ENCODE assay signal across 14 cellular contexts in genomic region chr18:6994719-6995430, GRCh38.
DNase-seq lines count a peak whose midpoint lies in the region; ATAC-seq and TF ChIP-seq lines count a peak whose summit lies in the region.
"Had no signal": no experiment of that assay in that cellular context is flagged by ENCODE, and none has a peak within 500 bp of the region (broad histone marks: within the 10 kb centered on the region; RNA-seq: fewer than 3 reads in every experiment).

No MANE protein-coding gene starts in this region.

- CTCF ChIA-PET in PC-3 (lab: Charles Lee): interaction anchor here (0.5 to 0.7 kb wide), 2 partner anchors 34 to 1537 kb away, joined by 3 to 4 read pairs; no protein-coding TSS in a partner anchor

- H3K9me3 ChIP-seq in PC-3 (ENCODE audit: low read length) (no peaks in the 10 kb centered on the region), fibroblast of lung (ENCODE audit: control insufficient read depth, insufficient read depth, low read depth, low read length) (no peaks in the 10 kb centered on the region)
- H3K9me3 ChIP-seq: left ventricle myocardium inferior, neutrophil, Peyer's patch had no signal

- DNase-seq in ELR (ENCODE audit: low read depth): peak; percentile 24
- peak; percentile 79 for DNase-seq in PC-3
- DNase-seq in fibroblast of lung (ENCODE audit: low read depth in 2 of 2): peak; percentile 12 to 25
- peak; percentile 54 for DNase-seq in renal cortical epithelial cell (ENCODE audit: low read depth)
- DNase-seq in DMS153 treated with DMSO at 0.1 percent for 48 hours (lab: John Stamatoyannopoulos, UW; ENCODE audit: unreplicated experiment): no peak
- no peak for DNase-seq in T-helper 2 cell
- DNase-seq: activated CD8-positive, alpha-beta memory T cell treated with anti-CD3 and anti-CD28 coated beads, Interleukin-2, amount 10 ng/mL, durations not matched to agents 7 days and 5 days; left ventricle myocardium inferior; NCI-H2171; Peyer's patch; stimulated activated CD4-positive, alpha-beta T cell treated with anti-CD3 and anti-CD28 coated beads, Interleukin-1b, Interleukin-23, amount 100 ng/mL, for 48 hours had no signal

- TF ChIP-seq CTCF in PC-3 (conservative IDR thresholded peaks at IDR 0.05; ENCODE audit: low read depth, low read length) (no peak), fibroblast of lung (conservative IDR thresholded peaks at IDR 0.05 in 1 of 2, IDR thresholded peaks at IDR 0.05 in 1 of 2; ENCODE audit: low read depth in 1 of 2, low read length in 2 of 2) (no peak)

- H3K4me2 ChIP-seq in PC-3 (ENCODE audit: low read length) (peak overlapping the region; percentile 69), fibroblast of lung (ENCODE audit: extremely low read depth, insufficient read depth, low read length) (peak overlapping the region; percentile 73)

- H3K79me2 ChIP-seq in PC-3 (ENCODE audit: low read length): no peaks in the 10 kb centered on the region
- no peaks in the 10 kb centered on the region for H3K79me2 ChIP-seq in fibroblast of lung (ENCODE audit: control insufficient read depth, insufficient read depth, low read length)

- POLR2A ChIA-PET in PC-3 (lab: Charles Lee; ENCODE audit: unreplicated experiment): interaction anchor here (0.7 kb wide), 1 partner anchor 1066 kb away, joined by 4 read pairs; no protein-coding TSS in a partner anchor

- H3K4me1 ChIP-seq in PC-3 (ENCODE audit: insufficient read depth, low read length): no peaks in the 10 kb centered on the region; the same call in 1 of the 2 replicates
- H3K4me1 ChIP-seq in fibroblast of lung (ENCODE audit: control insufficient read depth, extremely low read depth, insufficient read depth, low read length): no peaks in the 10 kb centered on the region
- H3K4me1 ChIP-seq: left ventricle myocardium inferior, Peyer's patch had no signal

- peak; percentile 73 for ATAC-seq in PC-3
- ATAC-seq in HG02970 (IDR thresholded peaks at IDR 0.05; ENCODE audit: low FRiP score, unreplicated experiment): no peak
- ATAC-seq in HG02870 (IDR thresholded peaks at IDR 0.05; ENCODE audit: unreplicated experiment): no peak
- ATAC-seq: activated CD8-positive, alpha-beta memory T cell treated with anti-CD3 and anti-CD28 coated beads, Interleukin-2, amount 10 ng/mL, durations not matched to agents 7 days and 5 days had no signal

- H3K27ac ChIP-seq in PC-3 (ENCODE audit: low read length): peak overlapping the region; percentile 16; the same call in 1 of the 2 replicates
- H3K27ac ChIP-seq in fibroblast of lung (ENCODE audit: insufficient read depth, low read length): no peak overlapping the region
- H3K27ac ChIP-seq: left ventricle myocardium inferior, neutrophil, Peyer's patch had no signal

- H2AFZ ChIP-seq in PC-3 (ENCODE audit: low read length) (peak overlapping the region; percentile 33), fibroblast of lung (ENCODE audit: low read length) (peak overlapping the region; percentile 27)

- H3K9me2 ChIP-seq in PC-3 (replicated peaks; ENCODE audit: low read length): no peaks in the 10 kb centered on the region

- H3K4me3 ChIP-seq in PC-3 (ENCODE audit: low read length): peak overlapping the region; percentile 48
- H3K4me3 ChIP-seq in fibroblast of lung (replicated peaks in 1 of 4; ENCODE audit: control extremely low read depth in 1 of 4, insufficient read depth in 1 of 4, low read depth in 3 of 4, low read length in 4 of 4): peak overlapping the region in 2 of 4 experiments; percentile 8 to 20
- H3K4me3 ChIP-seq: left ventricle myocardium inferior, Peyer's patch had no signal

- no peaks in the 10 kb centered on the region for H3K36me3 ChIP-seq in PC-3 (ENCODE audit: low read depth, low read length)
- no peaks in the 10 kb centered on the region for H3K36me3 ChIP-seq in fibroblast of lung (ENCODE audit: control insufficient read depth, insufficient read depth, low read length)
- H3K36me3 ChIP-seq: left ventricle myocardium inferior, neutrophil, Peyer's patch had no signal

- H4K20me1 ChIP-seq in PC-3 (ENCODE audit: low read length) (no peaks in the 10 kb centered on the region), fibroblast of lung (ENCODE audit: control insufficient read depth, extremely low read depth, insufficient read depth, low read length) (no peaks in the 10 kb centered on the region)

- BruUV-seq in PC-3 (replicated peaks; lab: Mats Ljungman, UMichigan): no TSS peak

- no peaks in the 10 kb centered on the region for H3F3A ChIP-seq in PC-3 (ENCODE audit: low read length, unreplicated experiment)

- H3K9ac ChIP-seq in PC-3 (ENCODE audit: low read length): no peak overlapping the region
- no peak overlapping the region for H3K9ac ChIP-seq in fibroblast of lung (ENCODE audit: insufficient read depth, low read length)

- intact Hi-C loops in PC-3 (cut with micrococcal nuclease): no loop called here

- H3K27me3 ChIP-seq in PC-3 (ENCODE audit: low read length) (peaks cover 18% of the 10 kb centered on the region), fibroblast of lung (ENCODE audit: control insufficient read depth, insufficient read depth, low read length) (no peaks in the 10 kb centered on the region)
- H3K27me3 ChIP-seq: Peyer's patch had no signal

Comparison
In these comparisons a context has a peak if more than half of its experiments do, and no peak if none do; other contexts are left out.
1. DNase-seq: peak in ELR (single experiment), PC-3 (single experiment), fibroblast of lung (2 of 2) and renal cortical epithelial cell (single experiment); none in DMS153 treated with DMSO at 0.1 percent for 48 hours (single experiment) and T-helper 2 cell (0 of 5).